ENCODE assay signal across 28 cellular contexts in the genomic region with DNA sequence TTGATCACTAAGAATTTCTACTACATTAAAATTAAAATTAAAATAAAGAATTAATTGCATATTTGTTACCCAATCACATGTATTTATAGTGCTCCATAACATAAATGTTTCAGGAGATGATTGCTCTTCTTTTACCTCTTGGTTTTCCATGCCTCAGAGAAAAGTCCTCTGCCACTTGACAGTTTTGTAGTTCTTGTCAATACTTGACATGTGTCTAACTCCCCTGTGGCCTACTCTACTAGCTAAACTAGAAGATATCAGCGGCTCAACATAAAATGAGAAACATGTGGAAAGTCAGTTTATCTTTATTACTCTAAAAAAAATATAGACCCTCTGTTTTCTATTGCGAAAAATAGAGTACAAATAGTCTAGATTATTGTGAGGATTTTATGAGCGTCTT.
"Had no signal": no experiment of that assay in that cellular context is flagged by ENCODE, and none has a peak within 500 bp of the region (broad histone marks: within the 10 kb centered on the region; RNA-seq: fewer than 3 reads in every experiment).

No MANE protein-coding gene starts in this region.

- H3K4me1 Mint-ChIP-seq: stimulated activated effector memory CD8-positive, alpha-beta T cell treated with anti-CD3 and anti-CD28 coated beads, Interleukin-12 subunit alpha, Interleukin-12 subunit beta, amount 100 ng/mL, for 72 hours; stimulated activated memory B cell treated with anti-CD40 and anti-IgM and Interleukin-4, amounts not matched to agents 10 μg/mL and 1 μg/mL and 100 μg/mL, for 72 hours; stimulated activated naive B cell treated with anti-CD40 and anti-IgM and Interleukin-4, amounts not matched to agents 10 μg/mL and 1 μg/mL and 100 μg/mL, for 72 hours; stimulated activated naive CD8-positive, alpha-beta T cell treated with anti-CD3 and anti-CD28 coated beads, Interleukin-15, amount 100 ng/mL, for 72 hours had no signal

- H3K27me3 ChIP-seq: stomach, suprapubic skin, testis, thyroid gland, tibial artery, tibial nerve, transverse colon, upper lobe of left lung, upper lobe of right lung, uterus, vagina had no signal

- H3K9me3 ChIP-seq: stomach, suprapubic skin, testis, thoracic aorta, thyroid gland, tibial artery, tibial nerve, transverse colon, upper lobe of left lung, upper lobe of right lung, uterus, vagina had no signal

- H3K36me3 Mint-ChIP-seq: stimulated activated effector memory CD8-positive, alpha-beta T cell treated with anti-CD3 and anti-CD28 coated beads, Interleukin-12 subunit alpha, Interleukin-12 subunit beta, amount 100 ng/mL, for 72 hours; stimulated activated memory B cell treated with anti-CD40 and anti-IgM and Interleukin-4, amounts not matched to agents 10 μg/mL and 1 μg/mL and 100 μg/mL, for 72 hours; stimulated activated naive B cell treated with anti-CD40 and anti-IgM and Interleukin-4, amounts not matched to agents 10 μg/mL and 1 μg/mL and 100 μg/mL, for 72 hours; type B pancreatic cell had no signal

- H3K27me3 Mint-ChIP-seq: stimulated activated memory B cell treated with anti-CD40 and anti-IgM and Interleukin-4, amounts not matched to agents 10 μg/mL and 1 μg/mL and 100 μg/mL, for 72 hours; stimulated activated naive B cell treated with anti-CD40 and anti-IgM and Interleukin-4, amounts not matched to agents 10 μg/mL and 1 μg/mL and 100 μg/mL, for 72 hours; stimulated activated naive CD8-positive, alpha-beta T cell treated with anti-CD3 and anti-CD28 coated beads, Interleukin-15, amount 100 ng/mL, for 72 hours; stimulated activated naive CD8-positive, alpha-beta T cell treated with anti-CD3 and anti-CD28 coated beads, Interleukin-15, Interleukin-2, amounts not matched to agents 100 ng/mL and 50 ng/mL, for 24 hours; type B pancreatic cell had no signal

- H3K4me3 Mint-ChIP-seq: stimulated activated effector memory CD8-positive, alpha-beta T cell treated with anti-CD3 and anti-CD28 coated beads, Interleukin-12 subunit alpha, Interleukin-12 subunit beta, amount 100 ng/mL, for 72 hours; stimulated activated memory B cell treated with anti-CD40 and anti-IgM and Interleukin-4, amounts not matched to agents 10 μg/mL and 1 μg/mL and 100 μg/mL, for 72 hours; stimulated activated naive B cell treated with anti-CD40 and anti-IgM and Interleukin-4, amounts not matched to agents 10 μg/mL and 1 μg/mL and 100 μg/mL, for 72 hours; stimulated activated naive CD8-positive, alpha-beta T cell treated with anti-CD3 and anti-CD28 coated beads, Interleukin-15, amount 100 ng/mL, for 72 hours; stimulated activated naive CD8-positive, alpha-beta T cell treated with anti-CD3 and anti-CD28 coated beads, Interleukin-15, Interleukin-2, amounts not matched to agents 100 ng/mL and 50 ng/mL, for 24 hours; type B pancreatic cell had no signal

- H3K27ac ChIP-seq: stomach, suprapubic skin, testis, thoracic aorta, thyroid gland, tibial artery, tibial nerve, transverse colon, upper lobe of left lung, upper lobe of right lung, uterus, vagina had no signal

- ATAC-seq: stimulated activated effector memory CD8-positive, alpha-beta T cell treated with anti-CD3 and anti-CD28 coated beads, Interleukin-12 subunit alpha, Interleukin-12 subunit beta, amount 100 ng/mL, for 72 hours; stimulated activated memory B cell treated with anti-CD40 and anti-IgM and Interleukin-4, amounts not matched to agents 10 μg/mL and 1 μg/mL and 100 μg/mL, for 72 hours; stimulated activated naive B cell treated with anti-CD40 and anti-IgM and Interleukin-4, amounts not matched to agents 10 μg/mL and 1 μg/mL and 100 μg/mL, for 72 hours; stimulated activated naive CD8-positive, alpha-beta T cell treated with anti-CD3 and anti-CD28 coated beads, Interleukin-15, amount 100 ng/mL, for 72 hours; stimulated activated naive CD8-positive, alpha-beta T cell treated with anti-CD3 and anti-CD28 coated beads, Interleukin-15, Interleukin-2, amounts not matched to agents 100 U/mL and 50 U/mL, for 24 hours; upper lobe of right lung had no signal

- H3K27ac Mint-ChIP-seq: stimulated activated effector memory CD8-positive, alpha-beta T cell treated with anti-CD3 and anti-CD28 coated beads, Interleukin-12 subunit alpha, Interleukin-12 subunit beta, amount 100 ng/mL, for 72 hours; stimulated activated memory B cell treated with anti-CD40 and anti-IgM and Interleukin-4, amounts not matched to agents 10 μg/mL and 1 μg/mL and 100 μg/mL, for 72 hours; stimulated activated naive B cell treated with anti-CD40 and anti-IgM and Interleukin-4, amounts not matched to agents 10 μg/mL and 1 μg/mL and 100 μg/mL, for 72 hours; stimulated activated naive CD8-positive, alpha-beta T cell treated with anti-CD3 and anti-CD28 coated beads, Interleukin-15, Interleukin-2, amounts not matched to agents 100 ng/mL and 50 ng/mL, for 24 hours; type B pancreatic cell had no signal

- H3K4me3 ChIP-seq: stomach, suprapubic skin, testis, thoracic aorta, thyroid gland, tibial artery, tibial nerve, transverse colon, upper lobe of left lung, upper lobe of right lung, uterus, vagina had no signal

- H3K9me3 Mint-ChIP-seq: stimulated activated naive B cell treated with anti-CD40 and anti-IgM and Interleukin-4, amounts not matched to agents 10 μg/mL and 1 μg/mL and 100 μg/mL, for 72 hours; type B pancreatic cell had no signal

- H3K4me1 ChIP-seq: stomach, suprapubic skin, testis, thyroid gland, tibial artery, tibial nerve, transverse colon, upper lobe of left lung, upper lobe of right lung, uterus, vagina had no signal

- H3K36me3 ChIP-seq: stomach, suprapubic skin, thoracic aorta, thyroid gland, tibial artery, tibial nerve, transverse colon, upper lobe of left lung, upper lobe of right lung, vagina had no signal

- DNase-seq: stimulated activated CD4-positive, alpha-beta T cell treated with anti-CD3 and anti-CD28 coated beads, Interleukin-2, amount 100 ng/mL, for 48 hours; stimulated activated CD4-positive, alpha-beta T cell treated with anti-CD3 and anti-CD28 coated beads, Interleukin-4, amount 100 ng/mL, for 1 hour; stimulated activated CD4-positive, alpha-beta T cell treated with anti-CD3 and anti-CD28 coated beads, Interleukin-4, amount 100 ng/mL, for 24 hours; stimulated activated CD4-positive, alpha-beta T cell treated with anti-CD3 and anti-CD28 coated beads, Interleukin-4, amount 100 ng/mL, for 4 hours; stimulated activated CD8-positive, alpha-beta memory T cell treated with anti-CD3 and anti-CD28 coated beads, Interleukin-4, amount 100 ng/mL, for 48 hours; stimulated activated naive B cell treated with anti-CD40 and anti-IgM and Interleukin-4, amounts not matched to agents 10 μg/mL and 1 μg/mL and 100 μg/mL, for 72 hours; stimulated activated naive CD4-positive, alpha-beta T cell; stimulated activated naive CD4-positive, alpha-beta T cell treated with Interleukin-2 at 50 U/mL for 16 hours; stimulated activated naive CD8-positive, alpha-beta T cell treated with anti-CD3 and anti-CD28 coated beads, Interleukin-15, amount 100 ng/mL, for 72 hours; stimulated activated naive CD8-positive, alpha-beta T cell treated with anti-CD3 and anti-CD28 coated beads, Interleukin-15, Interleukin-2, amounts not matched to agents 100 U/mL and 50 U/mL, for 24 hours; stomach; substantia nigra; testis; thyroid gland; tibial artery; transverse colon; trophoblast cell; upper lobe of left lung; upper lobe of right lung; uterus had no signal
